In the genomic region with DNA sequence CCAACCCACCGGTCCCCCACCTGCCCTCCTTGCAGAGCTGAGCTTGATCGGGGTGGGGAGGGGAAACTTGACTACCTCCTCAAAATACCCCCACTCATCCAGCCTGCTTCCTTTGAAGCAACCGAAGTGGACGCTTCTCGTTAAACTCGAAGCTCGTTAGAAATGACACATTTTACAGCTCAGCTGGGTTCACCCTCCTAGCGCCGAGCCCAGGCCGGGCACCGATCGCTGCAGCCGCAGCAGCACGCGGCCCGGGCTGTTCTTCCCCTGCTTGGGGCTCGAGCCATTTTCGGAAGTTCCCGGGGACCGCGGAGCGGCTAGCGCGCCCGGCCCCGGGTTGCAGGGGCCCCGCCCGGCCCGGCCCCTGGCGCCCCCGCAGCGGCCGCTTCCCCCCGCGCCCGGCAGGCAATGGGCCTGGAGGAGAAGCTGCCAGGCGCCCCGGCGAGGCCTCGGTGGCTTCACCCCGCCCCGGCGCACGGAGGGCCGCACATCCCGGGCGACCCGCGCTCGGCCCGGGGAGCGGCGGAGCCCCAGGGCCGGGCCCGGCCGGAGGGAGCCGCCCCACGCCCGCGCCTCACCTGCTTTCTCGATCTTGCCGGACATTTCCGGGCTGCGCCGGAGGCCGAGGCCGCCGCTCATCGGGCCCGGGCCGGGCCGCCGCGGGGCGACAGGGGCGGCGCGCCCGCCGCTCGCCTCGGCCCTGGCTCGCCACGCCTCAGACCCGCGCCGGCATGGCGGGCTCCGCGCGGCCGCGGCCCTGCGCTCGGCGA, we compare ENCODE assay signal across 8 cellular contexts. TPM values are rescaled to one million over a fixed set of nuclear protein-coding genes. Genes with fewer than 3 reads are reported as not detected.
A peak's percentile ranks its signal among the peaks of the same experiment; 100 is the strongest.
DNase-seq lines count a peak whose midpoint lies in the region; ATAC-seq and TF ChIP-seq lines count a peak whose summit lies in the region.

No MANE protein-coding gene starts in this region.

- peaks cover 52% of the 10 kb centered on the region for H3K4me1 Mint-ChIP-seq in HFFc6 (ENCODE audit: low read depth)

- ATAC-seq in GM21786 (IDR thresholded peaks at IDR 0.05; ENCODE audit: unreplicated experiment) = no peak

- H3K36me3 ChIP-seq in Peyer's patch (no peaks in the 10 kb centered on the region), sigmoid colon (no peaks in the 10 kb centered on the region)

- H3K27ac ChIP-seq in Peyer's patch (peak overlapping the region; percentile 83 to 98 (median 88)), angular gyrus (ENCODE audit: low read depth, low read length) (peak overlapping the region; percentile 6), sigmoid colon (peak overlapping the region; percentile 86 to 94 (median 89))

- TF ChIP-seq POLR2A in Peyer's patch (IDR thresholded peaks at IDR 0.05) (no peak), sigmoid colon (IDR thresholded peaks at IDR 0.05) (no peak)

- DNase-seq in GM12864 (ENCODE audit: low read depth) = no peak
- no peak for DNase-seq in HFFc6
- DNase-seq in Peyer's patch = peak in 2 of 3 donors; percentile 67 to 77
- DNase-seq in hepatic stellate cell (ENCODE audit: low spot score) = peak; percentile 65
- peak; percentile 68 for DNase-seq in sigmoid colon
- DNase-seq in cerebellar nuclear complex (lab: John Stamatoyannopoulos, UW) = no peak

- peaks cover 14 to 48% (median 36%) of the 10 kb centered on the region in 4 donors for H3K4me1 ChIP-seq in Peyer's patch
- H3K4me1 ChIP-seq in sigmoid colon = peaks cover 0 to 45% (median 38%) of the 10 kb centered on the region in 4 donors

- peak overlapping the region; percentile 94 for H3K4me3 Mint-ChIP-seq in HFFc6

- H3K9me3 ChIP-seq in Peyer's patch (no peaks in the 10 kb centered on the region), sigmoid colon (no peaks in the 10 kb centered on the region)

- H3K9me3 Mint-ChIP-seq in HFFc6 = no peaks in the 10 kb centered on the region

- H3K27ac Mint-ChIP-seq in HFFc6 = peak overlapping the region; percentile 78

- peaks cover 17% of the 10 kb centered on the region for H3K36me3 Mint-ChIP-seq in HFFc6 (ENCODE audit: low read depth)

- no peak for TF ChIP-seq EP300 in sigmoid colon (IDR thresholded peaks at IDR 0.05)

- no peaks in the 10 kb centered on the region; the same call in none of the 2 replicates for H3K27me3 Mint-ChIP-seq in HFFc6 (ENCODE audit: insufficient read depth)

- no peak for TF ChIP-seq CTCF in GM12864 (IDR thresholded peaks at IDR 0.05; ENCODE audit: low read depth, low read length, missing control alignments)
- no peak for TF ChIP-seq CTCF in HFFc6 (IDR thresholded peaks at IDR 0.05)
- TF ChIP-seq CTCF in Peyer's patch (IDR thresholded peaks at IDR 0.05) = peak in 2 of 6 experiments; percentile 22 to 24
- TF ChIP-seq CTCF in sigmoid colon (IDR thresholded peaks at IDR 0.05) = no peak

- intact Hi-C loops in sigmoid colon (cut with DNase I) = loop anchor here (5.0 kb wide), 1 partner anchor 207 kb away; the partner anchor contains the start of gene UCK1

- H3K4me3 ChIP-seq in GM12864 (ENCODE audit: low read depth, low read length) (peak overlapping the region; percentile 87), Peyer's patch (peak overlapping the region; percentile 58 to 92 (median 76)), sigmoid colon (peak overlapping the region; percentile 44 to 71 (median 62))

- WGBS in sigmoid colon, 2 donors = 0 to 1% methylated on average over 96 of the region's 96 CpGs

- H3K27me3 ChIP-seq in Peyer's patch = no peaks in the 10 kb centered on the region
- H3K27me3 ChIP-seq in sigmoid colon = no peaks in the 10 kb centered on the region

RNA-seq across cellular contexts. Expression of gene RAPGEF1, which starts 0.5 kb away (rescaled TPM):
- total RNA-seq in HFFc6 (2021; fragmentation: NEBNext Ultra II Directional; extraction: Animal tissue kit (Norgen Biotek cat#: 25700)) = 10 to 100 TPM; 38.6 to 46.6 (median 42.3) TPM
- 100 to 1,000 TPM in 1 of 4 donors, 10 to 100 TPM in 3; 51.7 to 182 (median 70.7) TPM for total RNA-seq in Peyer's patch
- 10 to 100 TPM; 41.7 to 58.2 (median 49.0) TPM for total RNA-seq in sigmoid colon
- polyA plus RNA-seq in sigmoid colon = 10 to 100 TPM; 14.4 to 45.3 (median 20.3) TPM

Comparison
In these comparisons a context has a peak if more than half of its experiments do, and no peak if none do; other contexts are left out.
1. DNase-seq: peak in Peyer's patch (2 of 3), hepatic stellate cell (single experiment) and sigmoid colon (single experiment); none in GM12864 (single experiment), HFFc6 (single experiment) and cerebellar nuclear complex (0 of 2).
2. H3K27ac ChIP-seq: peak in every context shown above with its lines; median percentile 89 in sigmoid colon; 88 in Peyer's patch; 6 in angular gyrus.
3. Peak in every context shown above with its lines, with median percentiles within 50 percentile points of each other: H3K4me3 ChIP-seq.